8 cellular contexts compared by ENCODE assay signal in the genomic region with DNA sequence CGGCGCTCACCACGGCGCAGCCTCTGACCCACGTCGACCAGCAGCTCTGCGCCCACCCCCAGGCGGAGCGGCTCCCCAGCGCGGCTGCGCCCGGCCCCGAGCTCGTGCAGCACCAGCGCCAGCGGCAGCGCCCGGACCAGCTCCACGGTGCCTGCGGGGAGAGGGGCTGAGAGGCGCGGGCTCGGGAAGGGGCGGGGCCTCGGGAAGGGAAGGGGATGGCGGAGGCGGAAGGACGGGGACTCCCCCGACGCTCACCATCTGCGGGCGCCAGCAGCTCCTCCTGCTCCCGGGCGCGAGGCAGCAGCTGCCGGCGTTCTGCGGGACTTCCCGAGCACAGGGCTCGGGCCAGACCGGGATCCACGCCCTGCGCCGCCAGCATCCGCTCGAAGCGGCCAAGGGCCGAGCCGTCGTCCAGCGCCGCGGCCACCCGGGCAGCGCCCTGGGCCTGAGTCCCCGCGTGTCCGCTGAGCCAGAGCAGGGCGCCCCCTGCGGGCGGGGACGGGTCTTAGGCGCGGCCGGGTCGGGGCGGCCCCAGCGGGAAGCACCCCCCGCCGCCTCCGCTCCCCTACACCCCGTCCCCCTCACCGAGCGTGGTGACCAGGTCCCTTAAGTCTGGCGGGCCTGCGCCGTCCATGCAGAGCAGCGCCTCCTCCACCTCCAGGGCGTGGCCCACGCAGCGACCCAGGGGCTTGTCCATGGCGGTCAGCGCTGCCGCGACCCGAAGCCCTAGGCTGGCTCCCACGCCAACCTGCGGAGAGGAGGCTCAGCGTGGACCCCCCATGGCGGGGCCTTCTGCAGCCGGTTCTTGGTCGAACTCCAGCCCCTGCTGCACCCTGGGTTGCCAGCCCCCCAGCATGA. TPM values are rescaled to one million over a fixed set of nuclear protein-coding genes. Genes with fewer than 3 reads are reported as not detected.
A peak's percentile ranks its signal among the peaks of the same experiment; 100 is the strongest.
DNase-seq lines count a peak whose midpoint lies in the region; ATAC-seq, FAIRE-seq and TF ChIP-seq lines count a peak whose summit lies in the region.

No MANE protein-coding gene starts in this region.

- H3K27ac ChIP-seq in right cardiac atrium (ENCODE audit: low read length): peak overlapping the region; percentile 84

- H3K4me1 ChIP-seq in right cardiac atrium (ENCODE audit: control insufficient read depth, insufficient read depth, low read length): no peaks in the 10 kb centered on the region

- ATAC-seq in right cardiac atrium: peak; percentile 20 to 27
- no peak for ATAC-seq in HG03469 (IDR thresholded peaks at IDR 0.05; ENCODE audit: unreplicated experiment)

- under 1% methylated on average over 93 of the region's 93 CpGs for WGBS in right cardiac atrium

- no peak; the same call in 1 of the 2 replicates for TF ChIP-seq POLR2A in H54 (IDR thresholded peaks at IDR 0.05; ENCODE audit: low read depth, low read length)

- no peak for FAIRE-seq in H54 (lab: Jason Lieb, UNC)

- DNase-seq in GM06990 (ENCODE audit: extremely low read depth, insufficient read length) (peak; percentile 91), H54 (ENCODE audit: insufficient read length, low spot score) (peak; percentile 71), M059J (ENCODE audit: low read depth) (peak; percentile 69), T-helper 1 cell (peak; percentile 76 to 91 (median 81)), amygdala (lab: John Stamatoyannopoulos, UW) (peak in 37 of 56 donors; percentile 29 to 87 (median 71)), right cardiac atrium (peak; percentile 85 to 95 (median 93)), retina (peak; percentile 89)

- intact Hi-C loops in right cardiac atrium (cut with DNase I): no loop called here

- H3K27me3 ChIP-seq in GM06990 (replicated peaks; ENCODE audit: control insufficient read depth, insufficient read depth, low read length) (no peaks in the 10 kb centered on the region), right cardiac atrium (ENCODE audit: control insufficient read depth, insufficient read depth) (no peaks in the 10 kb centered on the region)

- peaks cover 27% of the 10 kb centered on the region for H3K36me3 ChIP-seq in GM06990 (ENCODE audit: control insufficient read depth, insufficient read depth, low read length)

- H3K9me3 ChIP-seq in right cardiac atrium (ENCODE audit: control insufficient read depth, low read length): no peaks in the 10 kb centered on the region

- peak; percentile 27 for TF ChIP-seq CTCF in GM06990 (IDR thresholded peaks at IDR 0.05; ENCODE audit: insufficient read depth, low read length, poor library complexity, severe bottlenecking)

- H3K4me3 ChIP-seq in GM06990 (replicated peaks; ENCODE audit: low read depth, low read length) (peak overlapping the region; percentile 78), right cardiac atrium (ENCODE audit: low read length) (peak overlapping the region; percentile 64)

RNA-seq across cellular contexts. Expression of a gene that starts 0.8 kb away (rescaled TPM):
- 1.6 TPM in 1 of 2 replicates, not detected in the other for total RNA-seq in M059J (2014; rRNA removed; shearing (Covaris generic))
- 1 to 10 TPM in 2 of 4 donors, not detected in 2; 1.4 to 2.2 TPM for total RNA-seq in right cardiac atrium
- not detected for polyA plus RNA-seq in right cardiac atrium

RNA-seq across cellular contexts. Expression of a gene that starts 3.6 kb away (rescaled TPM):
- 12.6 and 23.7 TPM in 2 replicates for total RNA-seq in M059J (2014; rRNA removed; shearing (Covaris generic))
- total RNA-seq in right cardiac atrium: 10 to 100 TPM; 14.6 to 35.5 (median 19.3) TPM
- polyA plus RNA-seq in right cardiac atrium: 18.5 TPM

RNA-seq across cellular contexts. Expression of a gene that starts 18.2 kb away (rescaled TPM):
- total RNA-seq in M059J (2014; rRNA removed; shearing (Covaris generic)): 46.8 and 50.9 TPM in 2 replicates
- total RNA-seq in right cardiac atrium: 10 to 100 TPM; 23.3 to 35.0 (median 28.6) TPM
- polyA plus RNA-seq in right cardiac atrium: 29.1 TPM

RNA-seq across cellular contexts. Expression of a gene that starts 18.7 kb away (rescaled TPM):
- 31.2 and 59.8 TPM in 2 replicates for total RNA-seq in M059J (2014; rRNA removed; shearing (Covaris generic))
- 10 to 100 TPM; 32.2 to 33.7 (median 33.3) TPM for total RNA-seq in right cardiac atrium
- 29.0 TPM for polyA plus RNA-seq in right cardiac atrium

RNA-seq across cellular contexts. Expression of a gene that starts 19.5 kb away (rescaled TPM):
- total RNA-seq in M059J (2014; rRNA removed; shearing (Covaris generic)): 0.02 and 0.37 TPM in 2 replicates
- total RNA-seq in right cardiac atrium: under 1 TPM in 3 of 4 donors, not detected in 1; 0.08 to 0.14 (median 0.09) TPM
- polyA plus RNA-seq in right cardiac atrium: not detected
